ENCODE assay signal across 20 cellular contexts in the genomic region with DNA sequence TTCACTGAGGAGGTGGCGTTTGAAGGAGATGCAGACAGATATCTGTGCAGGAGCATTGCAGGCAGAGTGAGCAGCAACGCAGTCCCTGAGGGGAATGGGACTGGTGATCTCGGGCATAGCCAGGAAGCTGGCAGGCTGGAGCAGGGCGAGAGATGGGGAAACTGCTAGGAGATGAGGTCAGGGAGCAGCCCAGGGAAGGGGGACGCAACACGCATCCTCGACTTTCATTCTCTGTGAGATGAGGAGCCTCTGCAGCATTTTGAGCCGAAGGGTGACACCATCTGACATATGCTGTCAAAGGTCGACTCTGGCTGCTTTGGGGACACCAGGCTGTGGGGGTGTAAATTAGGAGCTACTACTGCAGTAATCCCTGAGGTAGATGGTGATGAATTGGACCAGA. TPM values are rescaled to one million over a fixed set of nuclear protein-coding genes. Genes with fewer than 3 reads are reported as not detected.
"Had no signal": no experiment of that assay in that cellular context is flagged by ENCODE, and none has a peak within 500 bp of the region (broad histone marks: within the 10 kb centered on the region; RNA-seq: fewer than 3 reads in every experiment).

No MANE protein-coding gene starts in this region.

- H3K27me3 ChIP-seq: adrenal gland, foreskin keratinocyte, upper lobe of right lung had no signal

- ATAC-seq: activated CD4-positive, alpha-beta T cell treated with anti-CD3 and anti-CD28 coated beads for 36 hours; activated naive CD4-positive, alpha-beta T cell treated with anti-CD3 and anti-CD28 coated beads, Interleukin-2, amount 50 U/mL, for 72 hours; foreskin keratinocyte; left cardiac atrium; stimulated activated naive CD8-positive, alpha-beta T cell treated with anti-CD3 and anti-CD28 coated beads, Interleukin-15, amount 100 ng/mL, for 72 hours; upper lobe of right lung had no signal

- H3K36me3 Mint-ChIP-seq: activated naive CD4-positive, alpha-beta T cell treated with anti-CD3 and anti-CD28 coated beads, Interleukin-2, amount 50 U/mL, for 72 hours had no signal

- H3K9me3 ChIP-seq: adrenal gland, upper lobe of right lung had no signal

- H3K27ac Mint-ChIP-seq: activated CD4-positive, alpha-beta T cell treated with anti-CD3 and anti-CD28 coated beads for 36 hours; activated naive CD4-positive, alpha-beta T cell treated with anti-CD3 and anti-CD28 coated beads, Interleukin-2, amount 50 U/mL, for 72 hours; activated T-helper 1 cell treated with anti-CD3 and anti-CD28 coated beads, Interleukin-12 subunit alpha, Interleukin-12 subunit beta, Interleukin-2, Interleukin-4 antibody, amounts not matched to agents 30 ng/mL and 10 ng/mL and 1 ng/mL, durations not matched to agents 14 hours and 24 hours and 36 hours; nephron; stimulated activated naive CD8-positive, alpha-beta T cell treated with anti-CD3 and anti-CD28 coated beads, Interleukin-15, amount 100 ng/mL, for 72 hours had no signal

- H3K4me3 Mint-ChIP-seq: activated CD4-positive, alpha-beta T cell treated with anti-CD3 and anti-CD28 coated beads for 36 hours; activated T-helper 1 cell treated with anti-CD3 and anti-CD28 coated beads, Interleukin-12 subunit alpha, Interleukin-12 subunit beta, Interleukin-2, Interleukin-4 antibody, amounts not matched to agents 30 ng/mL and 10 ng/mL and 1 ng/mL, durations not matched to agents 14 hours and 24 hours and 36 hours; nephron; stimulated activated naive CD8-positive, alpha-beta T cell treated with anti-CD3 and anti-CD28 coated beads, Interleukin-15, amount 100 ng/mL, for 72 hours had no signal

- H3K27ac ChIP-seq: adrenal gland, foreskin keratinocyte, skin epidermis, upper lobe of right lung had no signal

- H3K27me3 Mint-ChIP-seq: activated CD4-positive, alpha-beta T cell treated with anti-CD3 and anti-CD28 coated beads for 36 hours; stimulated activated naive CD8-positive, alpha-beta T cell treated with anti-CD3 and anti-CD28 coated beads, Interleukin-15, amount 100 ng/mL, for 72 hours had no signal

- H3K4me3 ChIP-seq: adrenal gland, skin epidermis, upper lobe of right lung had no signal

- H3K4me1 ChIP-seq: foreskin keratinocyte had no signal

- H3K9me3 Mint-ChIP-seq: activated naive CD4-positive, alpha-beta T cell treated with anti-CD3 and anti-CD28 coated beads, Interleukin-2, amount 50 U/mL, for 72 hours; activated T-helper 1 cell treated with anti-CD3 and anti-CD28 coated beads, Interleukin-12 subunit alpha, Interleukin-12 subunit beta, Interleukin-2, Interleukin-4 antibody, amounts not matched to agents 30 ng/mL and 10 ng/mL and 1 ng/mL, durations not matched to agents 14 hours and 24 hours and 36 hours; nephron; stimulated activated naive CD8-positive, alpha-beta T cell treated with anti-CD3 and anti-CD28 coated beads, Interleukin-15, amount 100 ng/mL, for 72 hours had no signal

- H3K36me3 ChIP-seq: adrenal gland, upper lobe of right lung had no signal

- DNase-seq: activated CD4-positive, alpha-beta T cell treated with anti-CD3 and anti-CD28 coated beads for 36 hours; activated CD4-positive, alpha-beta T cell treated with anti-CD3 and anti-CD28 coated beads, Interleukin-2, amount 50 U/mL, for 48 hours; activated gamma-delta T cell treated with Interleukin-2 at 50 U/mL for 16 hours; activated T-cell treated with anti-CD3 and anti-CD28 coated beads for 4 hours; adrenal gland; dermis blood vessel endothelial cell; effector memory CD4-positive, alpha-beta T cell; foreskin keratinocyte; hippocampal formation; left cardiac atrium; occipital lobe; stimulated activated naive CD8-positive, alpha-beta T cell treated with anti-CD3 and anti-CD28 coated beads, Interleukin-15, amount 100 ng/mL, for 72 hours; upper lobe of right lung had no signal

RNA-seq across cellular contexts. Expression of gene CHRNA1, which starts 4.3 kb away (rescaled TPM):
- total RNA-seq: activated CD4-positive, alpha-beta T cell treated with anti-CD3 and anti-CD28 coated beads for 36 hours; activated naive CD4-positive, alpha-beta T cell treated with anti-CD3 and anti-CD28 coated beads, Interleukin-2, amount 50 U/mL, for 72 hours; activated T-helper 1 cell treated with anti-CD3 and anti-CD28 coated beads, Interleukin-12 subunit alpha, Interleukin-12 subunit beta, Interleukin-2, Interleukin-4 antibody, amounts not matched to agents 30 ng/mL and 10 ng/mL and 1 ng/mL, durations not matched to agents 14 hours and 24 hours and 36 hours; foreskin keratinocyte; occipital lobe; posterior vena cava; T-helper 2 cell treated with Interferon-gamma antibody and Interleukin-4, amounts not matched to agents 100 ng/mL and 5 ng/mL, for 36 hours; temporal lobe had no signal
- polyA plus RNA-seq: adrenal gland, foreskin keratinocyte had no signal
